ENCODE assay signal across 8 cellular contexts in the genomic region with DNA sequence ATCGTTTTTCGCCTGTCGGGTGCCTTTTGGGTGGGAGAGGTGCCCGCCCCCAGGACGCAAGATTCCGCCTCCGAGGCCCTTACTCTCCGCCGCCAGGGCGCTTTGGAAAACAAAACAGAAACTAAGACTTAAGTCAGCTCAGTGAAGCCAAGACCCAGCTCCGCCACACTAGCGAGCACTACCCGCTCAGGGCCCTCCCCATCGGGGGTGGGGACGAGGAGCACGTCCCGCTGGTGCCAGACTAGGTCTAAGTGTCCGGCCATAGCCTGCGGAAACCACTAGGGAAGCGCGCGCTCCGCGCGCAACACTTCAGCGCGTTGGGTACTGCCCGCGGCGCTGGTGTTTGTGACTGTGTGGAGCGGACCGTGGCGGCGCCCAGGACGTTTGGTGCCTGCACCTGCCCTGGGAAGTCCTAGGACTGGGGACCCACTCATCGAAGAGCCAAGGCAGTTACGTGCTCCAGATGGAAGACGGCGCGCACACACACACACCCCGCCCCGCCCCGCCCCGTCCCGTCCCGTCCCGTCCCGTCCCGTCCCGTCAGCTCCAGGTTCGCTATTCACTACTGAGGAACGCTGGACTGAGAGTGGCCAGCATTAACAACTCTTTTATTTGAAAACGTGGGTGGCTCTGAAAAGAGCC. TPM values are rescaled to one million over a fixed set of nuclear protein-coding genes. Genes with fewer than 3 reads are reported as not detected.
DNase-seq lines count a peak whose midpoint lies in the region; ATAC-seq, FAIRE-seq and TF ChIP-seq lines count a peak whose summit lies in the region.
"Not testable (repeated sequence)": the region's sequence is repeated elsewhere in the genome, so short reads cannot be mapped to it uniquely, and the experiment has no call there.
"Had no signal": no experiment of that assay in that cellular context is flagged by ENCODE, and none has a peak within 500 bp of the region (broad histone marks: within the 10 kb centered on the region; RNA-seq: fewer than 3 reads in every experiment).

No MANE protein-coding gene starts in this region.

- not testable (repeated sequence) for BruUV-seq in IMR-90 (replicated peaks; lab: Mats Ljungman, UMichigan); K562 (replicated peaks; lab: Mats Ljungman, UMichigan)

- not testable (repeated sequence) for H3K27ac Mint-ChIP-seq in memory B cell

- H3K9ac ChIP-seq in IMR-90 (ENCODE audit: low read depth, low read length); K562 (ENCODE audit: insufficient read depth in 1 of 2, low read depth in 2 of 2, low read length in 2 of 2): not testable (repeated sequence)

- peak; percentile 39 for ATAC-seq in GM18867 (IDR thresholded peaks at IDR 0.05; ENCODE audit: unreplicated experiment)
- ATAC-seq in GM21360 (IDR thresholded peaks at IDR 0.05; ENCODE audit: unreplicated experiment): peak; percentile 36
- ATAC-seq in HG02642 (IDR thresholded peaks at IDR 0.05; ENCODE audit: poor library complexity, unreplicated experiment): peak; percentile 35
- peak; percentile 31 for ATAC-seq in HG03097 (IDR thresholded peaks at IDR 0.05; ENCODE audit: low FRiP score, unreplicated experiment)
- peak; percentile 52 for ATAC-seq in IMR-90 (ENCODE audit: low read depth)
- ATAC-seq in K562: peak; percentile 24
- ATAC-seq in memory B cell (ENCODE audit: low read depth): peak; percentile 66

- TF ChIP-seq EP300 in K562 (IDR thresholded peaks at IDR 0.05; ENCODE audit: low read length): not testable (repeated sequence)

- TF ChIP-seq POLR2A in IMR-90 (IDR thresholded peaks at IDR 0.05; ENCODE audit: low read depth, low read length); K562 (conservative IDR thresholded peaks at IDR 0.05): not testable (repeated sequence)

- not testable (repeated sequence) for H3K9me1 ChIP-seq in IMR-90 (ENCODE audit: insufficient read depth, low read length); K562 (ENCODE audit: control insufficient read depth, insufficient read depth, low read length)

- POLR2A ChIA-PET in IMR-90 (lab: Charles Lee; ENCODE audit: unreplicated experiment); K562 (lab: Yijun Ruan, JAX): not testable (repeated sequence)

- not testable (repeated sequence) for TF ChIP-seq CTCF in IMR-90 (conservative IDR thresholded peaks at IDR 0.05; ENCODE audit: low read depth, low read length); K562 (IDR thresholded peaks at IDR 0.05 in 2 of 3, conservative IDR thresholded peaks at IDR 0.05 in 1 of 3; ENCODE audit: insufficient read depth in 2 of 3, low read depth in 1 of 3, low read length in 3 of 3)

- H3K36me3 Mint-ChIP-seq in memory B cell: peaks cover 14% of the 10 kb centered on the region

- H2BK20ac ChIP-seq in IMR-90 (ENCODE audit: low read depth, low read length): not testable (repeated sequence)

- CTCF ChIA-PET in IMR-90 (lab: Yijun Ruan, JAX); K562 (lab: Yijun Ruan, JAX; ENCODE audit: low intra/inter-chr PET ratio): not testable (repeated sequence)

- H3K23ac ChIP-seq in IMR-90 (ENCODE audit: low read depth, low read length): not testable (repeated sequence)

- H3K4me1 ChIP-seq in IMR-90 (ENCODE audit: control insufficient read depth, insufficient read depth, low read length): not testable (repeated sequence)
- H3K4me1 ChIP-seq in K562 (replicated peaks in 1 of 2; ENCODE audit: control insufficient read depth in 2 of 2, insufficient read depth in 2 of 2, low read length in 2 of 2): peaks cover 0 to 17% of the 10 kb centered on the region in 2 experiments; a peak in 2 of 5 replicates

- not testable (repeated sequence) for H3K4me3 Mint-ChIP-seq in memory B cell

- not testable (repeated sequence) for H3K36me3 ChIP-seq in IMR-90 (ENCODE audit: control insufficient read depth, insufficient read depth, low read length)
- H3K36me3 ChIP-seq in K562 (ENCODE audit: control insufficient read depth, insufficient read depth, low read length): peaks cover 19% of the 10 kb centered on the region

- H3K27ac ChIP-seq in IMR-90 (ENCODE audit: insufficient read depth, low read length); K562 (ENCODE audit: extremely low read depth, low read depth, low read length): not testable (repeated sequence)

- not testable (repeated sequence) for H3K56ac ChIP-seq in IMR-90 (ENCODE audit: extremely low read depth, insufficient read depth, low read length)

- not testable (repeated sequence) for H4K91ac ChIP-seq in IMR-90 (ENCODE audit: insufficient read depth, low read depth, low read length)

- H2BK120ac ChIP-seq in IMR-90 (ENCODE audit: low read depth, low read length): not testable (repeated sequence)

- H3K27me3 Mint-ChIP-seq in memory B cell: not testable (repeated sequence)

- H4K20me1 ChIP-seq in IMR-90 (ENCODE audit: insufficient read depth, low read length): not testable (repeated sequence)
- peaks cover 18% of the 10 kb centered on the region for H4K20me1 ChIP-seq in K562 (replicated peaks; ENCODE audit: control insufficient read depth, insufficient read depth, low read length)

- intact Hi-C loops in IMR-90 (cut with micrococcal nuclease); K562 (cut with micrococcal nuclease): not testable (repeated sequence)

- not testable (repeated sequence) for H4K8ac ChIP-seq in IMR-90 (ENCODE audit: low read depth in 2 of 2, low read length in 2 of 2)

- H3K4me2 ChIP-seq in IMR-90 (ENCODE audit: low read depth, low read length); K562 (ENCODE audit: insufficient read depth, low read length): not testable (repeated sequence)

- not testable (repeated sequence) for H2AK9ac ChIP-seq in IMR-90 (replicated peaks; ENCODE audit: low read depth, low read length, poor library complexity)

- H3K27me3 ChIP-seq in IMR-90 (ENCODE audit: control insufficient read depth, insufficient read depth, low read length); K562 (ENCODE audit: control insufficient read depth in 2 of 2, insufficient read depth in 2 of 2, low read length in 2 of 2): not testable (repeated sequence)

- H2AFZ ChIP-seq in IMR-90 (replicated peaks; ENCODE audit: low read length, poor library complexity); K562 (ENCODE audit: low read depth, low read length): not testable (repeated sequence)

- not testable (repeated sequence) for H3K18ac ChIP-seq in IMR-90 (ENCODE audit: low read depth, low read length)

- not testable (repeated sequence) for H3K4ac ChIP-seq in IMR-90 (ENCODE audit: low read depth, low read length)

- H3K79me2 ChIP-seq in K562 (ENCODE audit: control insufficient read depth, insufficient read depth, low read length): peaks cover 35% of the 10 kb centered on the region

- in situ Hi-C loops in IMR-90 (cut with MboI; ENCODE audit: low sequenced_read_pairs): not testable (repeated sequence)
- in situ Hi-C loops in K562 (cut with MboI): loop anchor here (5.0 kb wide), 1 partner anchor 46 kb away; a partner anchor contains a TSS

- not testable (repeated sequence) for H2BK15ac ChIP-seq in IMR-90 (ENCODE audit: low read depth, low read length)

- not testable (repeated sequence) for DNase-seq in IMR-90; K562 (ENCODE audit: extremely low read depth in 1 of 4, low spot score in 3 of 4); memory B cell (ENCODE audit: low spot score in 2 of 2)

- not testable (repeated sequence) for H3K14ac ChIP-seq in IMR-90 (replicated peaks; ENCODE audit: low read depth, low read length)

- dilution Hi-C loops in IMR-90 (cut with HindIII; ENCODE audit: low sequenced_read_pairs, unreplicated experiment): not testable (repeated sequence)

- H3K4me1 Mint-ChIP-seq in memory B cell: peaks cover 24% of the 10 kb centered on the region

- not testable (repeated sequence) for H3K9me3 Mint-ChIP-seq in memory B cell

- H2BK5ac ChIP-seq in IMR-90 (ENCODE audit: low read depth, low read length, poor library complexity, severe bottlenecking): not testable (repeated sequence)

- H3K4me3 ChIP-seq in IMR-90 (ENCODE audit: insufficient read depth, low read depth, low read length); K562: not testable (repeated sequence)

- TF ChIP-seq RAD21 in IMR-90 (IDR thresholded peaks at IDR 0.05; ENCODE audit: low read length); K562 (CRISPR knock-in tag; conservative IDR thresholded peaks at IDR 0.05 in 1 of 2, IDR thresholded peaks at IDR 0.05 in 1 of 2): not testable (repeated sequence)

- H4K5ac ChIP-seq in IMR-90 (ENCODE audit: low read depth, low read length): not testable (repeated sequence)

- H3K9me3 ChIP-seq in IMR-90 (ENCODE audit: control insufficient read depth, insufficient read depth, low read length); K562 (replicated peaks; ENCODE audit: control insufficient read depth, insufficient read depth, low read depth, low read length): not testable (repeated sequence)

- not testable (repeated sequence) for FAIRE-seq in K562 (lab: Jason Lieb, UNC)

- peaks cover 7 to 21% of the 10 kb centered on the region in 2 experiments for H3K79me1 ChIP-seq in IMR-90 (ENCODE audit: low read depth in 1 of 2, low read length in 2 of 2)

- H2AK5ac ChIP-seq in IMR-90 (ENCODE audit: low read depth, low read length): not testable (repeated sequence)

- WGBS in IMR-90 (ENCODE audit: extremely low coverage in 2 of 2, insufficient read length in 1 of 2), 2 experiments: no CpG with 5 or more reads among the region's 53 CpGs
- no CpG with 5 or more reads among the region's 53 CpGs for WGBS in K562 (ENCODE audit: insufficient coverage, low coverage, missing lambda C conversion rate)

RNA-seq across cellular contexts. Expression of a gene that starts 57.6 kb away (rescaled TPM):
- 3.4 and 4.4 TPM in 2 replicates for total RNA-seq in IMR-90 (2012; rRNA removed)
- 12.6 and 14.2 TPM in 2 replicates for polyA plus RNA-seq in IMR-90 (2012; rRNA removed)
- 19.5 and 20.0 TPM in 2 replicates for polyA plus RNA-seq in IMR-90 (2012; cell fraction: cytosol; rRNA removed)
- 14.7 and 18.9 TPM in 2 replicates for polyA plus RNA-seq in IMR-90 (2012; cell fraction: nucleus; rRNA removed; ENCODE audit: low replicate concordance)
- 0.72 and 1.8 TPM in 2 replicates for total RNA-seq in K562 (2011; cell fraction: chromatin; rRNA removed; ENCODE audit: low replicate concordance)
- 1.3 and 1.7 TPM in 2 replicates for total RNA-seq in K562 (2011; cell fraction: nucleolus; rRNA removed)
- total RNA-seq in K562 (2011; cell fraction: nucleoplasm; rRNA removed): 2.4 and 2.7 TPM in 2 replicates
- total RNA-seq in K562 (2014; rRNA removed): 0.18 and 0.53 TPM in 2 replicates
- total RNA-seq in K562 (2014; rRNA removed; fragmentation: Illumina TruSeq; extraction: Trizol): 0.58 and 1.4 TPM in 2 replicates
- 0.19 and 0.40 TPM in 2 replicates for total RNA-seq in K562 (2015; rRNA removed; fragmentation: Illumina TruSeq; extraction: Trizol)
- 0.76 and 0.82 TPM in 2 replicates for total RNA-seq in K562 (2021)
- 0.28 and 0.42 TPM in 2 replicates for polyA plus RNA-seq in K562 (2011; rRNA removed)
- 0.24 and 0.46 TPM in 2 replicates for polyA plus RNA-seq in K562 (2011; cell fraction: cytosol; rRNA removed)
- 1.7 and 2.6 TPM in 2 replicates for polyA plus RNA-seq in K562 (2011; cell fraction: nucleus; rRNA removed)
- polyA plus RNA-seq in K562 (2012): 0.14 and 0.24 TPM in 2 replicates
- 0.18 TPM in 1 of 2 replicates, not detected in the other for polyA plus RNA-seq in K562 (2014; fragmentation: Illumina TruSeq; extraction: Trizol)
- not detected for polyA plus RNA-seq in K562 (2014; fragmentation: Nextera tagmentation; extraction: Ambion mirVana)
- 0.43 and 1.2 TPM in 2 replicates for polyA plus RNA-seq in K562 (2014; rRNA removed)
- 0.21 TPM in 1 of 2 replicates, not detected in the other for polyA minus RNA-seq in K562 (2011; rRNA and poly(A)+ RNA removed)
- not detected in 2 replicates for polyA minus RNA-seq in K562 (2011; cell fraction: cytosol; rRNA and poly(A)+ RNA removed)
- polyA minus RNA-seq in K562 (2011; cell fraction: nucleus; rRNA and poly(A)+ RNA removed): 0.67 and 1.4 TPM in 2 replicates

RNA-seq across cellular contexts. Expression of a gene that starts 59.2 kb away (rescaled TPM):
- not detected in 2 replicates for total RNA-seq in IMR-90 (2012; rRNA removed)
- polyA plus RNA-seq in IMR-90 (2012; rRNA removed): not detected in 2 replicates
- not detected in 2 replicates for polyA plus RNA-seq in IMR-90 (2012; cell fraction: cytosol; rRNA removed)
- not detected in 2 replicates for polyA plus RNA-seq in IMR-90 (2012; cell fraction: nucleus; rRNA removed; ENCODE audit: low replicate concordance)
- total RNA-seq in K562 (2011; cell fraction: chromatin; rRNA removed; ENCODE audit: low replicate concordance): 0.32 and 0.44 TPM in 2 replicates
- total RNA-seq in K562 (2011; cell fraction: nucleolus; rRNA removed): 0.50 TPM in 1 of 2 replicates, not detected in the other
- total RNA-seq in K562 (2011; cell fraction: nucleoplasm; rRNA removed): 0.29 TPM in 1 of 2 replicates, not detected in the other
- not detected in 2 replicates for total RNA-seq in K562 (2014; rRNA removed)
- total RNA-seq in K562 (2014; rRNA removed; fragmentation: Illumina TruSeq; extraction: Trizol): not detected in 2 replicates
- 0.19 and 0.29 TPM in 2 replicates for total RNA-seq in K562 (2015; rRNA removed; fragmentation: Illumina TruSeq; extraction: Trizol)
- not detected in 2 replicates for total RNA-seq in K562 (2021)
- polyA plus RNA-seq in K562 (2011; rRNA removed): 0.13 and 0.18 TPM in 2 replicates
- polyA plus RNA-seq in K562 (2011; cell fraction: cytosol; rRNA removed): 0.04 TPM in 1 of 2 replicates, not detected in the other
- 0.17 TPM in 1 of 2 replicates, not detected in the other for polyA plus RNA-seq in K562 (2011; cell fraction: nucleus; rRNA removed)
- polyA plus RNA-seq in K562 (2012): 0.17 and 4.4 TPM in 2 replicates
- 0.10 and 0.17 TPM in 2 replicates for polyA plus RNA-seq in K562 (2014; fragmentation: Illumina TruSeq; extraction: Trizol)
- polyA plus RNA-seq in K562 (2014; fragmentation: Nextera tagmentation; extraction: Ambion mirVana): under 1 TPM; 0.14 to 0.23 TPM
- polyA plus RNA-seq in K562 (2014; rRNA removed): 0.20 and 0.46 TPM in 2 replicates
- polyA minus RNA-seq in K562 (2011; rRNA and poly(A)+ RNA removed): not detected in 2 replicates
- not detected in 2 replicates for polyA minus RNA-seq in K562 (2011; cell fraction: cytosol; rRNA and poly(A)+ RNA removed)
- polyA minus RNA-seq in K562 (2011; cell fraction: nucleus; rRNA and poly(A)+ RNA removed): 0.40 and 0.44 TPM in 2 replicates
- total RNA-seq: renal cortical epithelial cell had no signal
